13 cellular contexts compared by ENCODE assay signal in genomic region chr11:61153593-61154090, GRCh38. TPM values are rescaled to one million over a fixed set of nuclear protein-coding genes. Genes with fewer than 3 reads are reported as not detected.
A peak's percentile ranks its signal among the peaks of the same experiment; 100 is the strongest.
DNase-seq lines count a peak whose midpoint lies in the region; ATAC-seq, FAIRE-seq and TF ChIP-seq lines count a peak whose summit lies in the region.
"Had no signal": no experiment of that assay in that cellular context is flagged by ENCODE, and none has a peak within 500 bp of the region (broad histone marks: within the 10 kb centered on the region; RNA-seq: fewer than 3 reads in every experiment).

No MANE protein-coding gene starts in this region.

- H3K36me3 Mint-ChIP-seq in nephron progenitor cell (ENCODE audit: low read depth), result peaks cover 51% of the 10 kb centered on the region

- DNase-seq in WERI-Rb-1 (no peak), fibroblast of gingiva (ENCODE audit: low read depth) (peak; percentile 56), nephron progenitor cell (no peak), D721Med (ENCODE audit: insufficient read length, low spot score) (no peak)
- no peak for DNase-seq in stimulated activated CD4-positive, alpha-beta T cell treated with anti-CD3 and anti-CD28 coated beads, Interleukin-2, amount 100 ng/mL, for 24 hours
- DNase-seq in stimulated activated naive CD8-positive, alpha-beta T cell treated with anti-CD3 and anti-CD28 coated beads, Interleukin-15, amount 100 ng/mL, for 72 hours, result no peak
- DNase-seq: activated T-cell treated with anti-CD3 and anti-CD28 coated beads, Interleukin-2, amount 50 U/mL, for 1 hour; stimulated activated naive CD4-positive, alpha-beta T cell treated with Interleukin-2 at 50 U/mL for 16 hours; T-helper 2 cell had no signal

- H3K27ac Mint-ChIP-seq in nephron progenitor cell, result peak overlapping the region; percentile 38
- H3K27ac Mint-ChIP-seq in stimulated activated naive CD8-positive, alpha-beta T cell treated with anti-CD3 and anti-CD28 coated beads, Interleukin-15, amount 100 ng/mL, for 72 hours, result no peak overlapping the region

- H3K4me3 Mint-ChIP-seq in nephron progenitor cell, result no peak overlapping the region
- H3K4me3 Mint-ChIP-seq in stimulated activated naive CD8-positive, alpha-beta T cell treated with anti-CD3 and anti-CD28 coated beads, Interleukin-15, amount 100 ng/mL, for 72 hours, result no peak overlapping the region

- H3K4me1 Mint-ChIP-seq in nephron progenitor cell, result peaks cover 60% of the 10 kb centered on the region
- peaks cover 21% of the 10 kb centered on the region for H3K4me1 Mint-ChIP-seq in stimulated activated naive CD8-positive, alpha-beta T cell treated with anti-CD3 and anti-CD28 coated beads, Interleukin-15, amount 100 ng/mL, for 72 hours

- H3K27ac ChIP-seq in WERI-Rb-1 (peak overlapping the region; percentile 94), urinary bladder (ENCODE audit: low read depth) (peak overlapping the region; percentile 63)

- peaks cover 5% of the 10 kb centered on the region for H3K9me3 ChIP-seq in WERI-Rb-1 (ENCODE audit: severe bottlenecking)

- no peak for ATAC-seq in stimulated activated naive CD8-positive, alpha-beta T cell treated with anti-CD3 and anti-CD28 coated beads, Interleukin-15, amount 100 ng/mL, for 72 hours

- H3K4me1 ChIP-seq in urinary bladder (ENCODE audit: insufficient read depth), result no peaks in the 10 kb centered on the region

- FAIRE-seq in D721Med (lab: Jason Lieb, UNC), result no peak
- FAIRE-seq: colon, islet of Langerhans had no signal

- H3K36me3 ChIP-seq in WERI-Rb-1, result peaks cover 16% of the 10 kb centered on the region
- no peaks in the 10 kb centered on the region for H3K36me3 ChIP-seq in urinary bladder (ENCODE audit: insufficient read depth)

- WGBS in urinary bladder, result 61% methylated on average over 2 of the region's 2 CpGs

- H3K27me3 ChIP-seq in WERI-Rb-1 (ENCODE audit: insufficient read depth, low read depth, severe bottlenecking), result no peaks in the 10 kb centered on the region

- no peak overlapping the region for H3K4me3 ChIP-seq in WERI-Rb-1 (ENCODE audit: low read depth, low read length)
- H3K4me3 ChIP-seq in urinary bladder (ENCODE audit: low read depth, low read length), result no peak overlapping the region

- TF ChIP-seq CTCF in WERI-Rb-1 (IDR thresholded peaks at IDR 0.05; ENCODE audit: low read depth, low read length) (no peak), nephron progenitor cell (IDR thresholded peaks at IDR 0.05) (no peak), D721Med (IDR thresholded peaks at IDR 0.05; ENCODE audit: insufficient read depth, missing control alignments) (no peak)

- peaks cover 35% of the 10 kb centered on the region for H3K9me3 Mint-ChIP-seq in nephron progenitor cell
- H3K9me3 Mint-ChIP-seq in stimulated activated naive CD8-positive, alpha-beta T cell treated with anti-CD3 and anti-CD28 coated beads, Interleukin-15, amount 100 ng/mL, for 72 hours, result peaks cover 20 to 28% of the 10 kb centered on the region in 2 donors

- peaks cover 9% of the 10 kb centered on the region for H3K27me3 Mint-ChIP-seq in nephron progenitor cell (ENCODE audit: low read depth, poor library complexity)
- no peaks in the 10 kb centered on the region for H3K27me3 Mint-ChIP-seq in stimulated activated naive CD8-positive, alpha-beta T cell treated with anti-CD3 and anti-CD28 coated beads, Interleukin-15, amount 100 ng/mL, for 72 hours
- H3K27me3 Mint-ChIP-seq: IgD-negative memory B cell had no signal

RNA-seq across cellular contexts. Expression of gene VPS37C, which starts 7.6 kb away (rescaled TPM):
- total RNA-seq in urinary bladder, result 8.6 TPM
- 23.5 TPM for polyA plus RNA-seq in urinary bladder

RNA-seq across cellular contexts. Expression of gene PGA3, which starts 49.7 kb away (rescaled TPM):
- 1.3 TPM for total RNA-seq in urinary bladder
- polyA plus RNA-seq in urinary bladder, result 0.60 TPM
- polyA plus RNA-seq: IgD-negative memory B cell had no signal

RNA-seq across cellular contexts. Expression of gene CD5, which starts 51.4 kb away (rescaled TPM):
- not detected for total RNA-seq in urinary bladder
- 0.62 TPM for polyA plus RNA-seq in urinary bladder
